In the genomic region with DNA sequence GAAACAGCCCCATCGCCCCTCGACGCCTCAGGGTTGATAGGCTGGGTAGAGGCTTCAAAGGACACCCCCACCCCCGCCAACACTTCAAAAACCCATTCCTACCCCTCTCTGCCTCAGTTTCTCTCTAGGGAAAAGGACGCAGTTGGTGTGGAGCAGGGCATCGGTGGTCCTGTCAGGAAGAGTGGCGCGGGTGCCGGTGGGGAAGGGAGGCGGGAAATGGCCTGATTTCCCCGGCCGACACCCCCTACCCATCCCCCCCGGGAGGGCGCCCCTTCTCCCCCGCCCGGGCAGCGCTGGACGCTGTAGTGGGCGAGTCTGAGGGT, we compare ENCODE assay signal across 8 cellular contexts. TPM values are rescaled to one million over a fixed set of nuclear protein-coding genes. Genes with fewer than 3 reads are reported as not detected.
A peak's percentile ranks its signal among the peaks of the same experiment; 100 is the strongest.
DNase-seq lines count a peak whose midpoint lies in the region; ATAC-seq and TF ChIP-seq lines count a peak whose summit lies in the region.

No MANE protein-coding gene starts in this region.

- H2AFZ ChIP-seq in OCI-LY3 (ENCODE audit: low read depth, low read length): peak overlapping the region; percentile 48

- peak overlapping the region; percentile 53 for H3K27ac ChIP-seq in OCI-LY3 (ENCODE audit: low read length)
- H3K27ac ChIP-seq in esophagus (ENCODE audit: low read depth in 2 of 2, low read length in 1 of 2): peak overlapping the region; percentile 80 to 84
- H3K27ac ChIP-seq in rectal smooth muscle tissue (ENCODE audit: low read depth, low read length): peak overlapping the region; percentile 98

- no peaks in the 10 kb centered on the region for H3K79me2 ChIP-seq in OCI-LY3 (ENCODE audit: low read length)

- peak overlapping the region; percentile 81 for H3K4me3 ChIP-seq in OCI-LY3 (ENCODE audit: low read length)
- H3K4me3 ChIP-seq in esophagus (ENCODE audit: low read depth in 1 of 2, low read length in 2 of 2): peak overlapping the region; percentile 56 to 63
- H3K4me3 ChIP-seq in rectal smooth muscle tissue (ENCODE audit: low read length): peak overlapping the region; percentile 92

- H3K9me3 ChIP-seq in OCI-LY3 (ENCODE audit: insufficient read depth, low read length) (no peaks in the 10 kb centered on the region), esophagus (ENCODE audit: control insufficient read depth in 2 of 2, insufficient read depth in 1 of 2, low read depth in 1 of 2, low read length in 1 of 2) (peaks cover 0 to 2% of the 10 kb centered on the region in 2 donors)

- no peaks in the 10 kb centered on the region for H4K20me1 ChIP-seq in OCI-LY3 (ENCODE audit: insufficient read depth, low read length)

- no peak for ATAC-seq in HG03280 (IDR thresholded peaks at IDR 0.05; ENCODE audit: unreplicated experiment)

- H3K9ac ChIP-seq in OCI-LY3 (ENCODE audit: low read length) (peak overlapping the region; percentile 90), rectal smooth muscle tissue (ENCODE audit: low read length) (no peak overlapping the region)

- peaks cover 12% of the 10 kb centered on the region for H3K4me1 ChIP-seq in OCI-LY3 (ENCODE audit: low read length)
- H3K4me1 ChIP-seq in esophagus (ENCODE audit: control insufficient read depth in 2 of 2, insufficient read depth in 2 of 2, low read length in 1 of 2): peaks cover 0 to 5% of the 10 kb centered on the region in 2 donors
- no peaks in the 10 kb centered on the region for H3K4me1 ChIP-seq in rectal smooth muscle tissue (ENCODE audit: control insufficient read depth, insufficient read depth, low read length)

- peak; percentile 47 for DNase-seq in NCI-H2171 treated with DMSO at 0.1 percent for 48 hours (lab: John Stamatoyannopoulos, UW)
- no peak for DNase-seq in NCI-H2171 (lab: John Stamatoyannopoulos, UW)
- no peak for DNase-seq in NCI-H345 (lab: John Stamatoyannopoulos, UW)
- DNase-seq in T1000 (lab: John Stamatoyannopoulos, UW): no peak

- no peak for TF ChIP-seq CTCF in OCI-LY3 (IDR thresholded peaks at IDR 0.05; ENCODE audit: low read depth, low read length)

- peak overlapping the region; percentile 95 for H3K4me2 ChIP-seq in OCI-LY3 (ENCODE audit: low read length)

- peaks cover 7% of the 10 kb centered on the region for H3K36me3 ChIP-seq in OCI-LY3 (replicated peaks; ENCODE audit: low read depth, low read length)
- no peaks in the 10 kb centered on the region for H3K36me3 ChIP-seq in esophagus (ENCODE audit: control insufficient read depth in 2 of 2, insufficient read depth in 2 of 2, low read length in 1 of 2)
- H3K36me3 ChIP-seq in rectal smooth muscle tissue (ENCODE audit: control insufficient read depth, insufficient read depth, low read length): no peaks in the 10 kb centered on the region

- no peaks in the 10 kb centered on the region for H3K27me3 ChIP-seq in OCI-LY3 (ENCODE audit: low read depth, low read length)
- no peaks in the 10 kb centered on the region for H3K27me3 ChIP-seq in esophagus (ENCODE audit: control insufficient read depth in 1 of 2, insufficient read depth in 2 of 2, low read length in 2 of 2)
- no peaks in the 10 kb centered on the region for H3K27me3 ChIP-seq in rectal smooth muscle tissue (ENCODE audit: control insufficient read depth, insufficient read depth, low read length)

- WGBS in esophagus, 2 donors: 0 to 3% methylated on average over 17 to 18 of the region's 19 CpGs

RNA-seq across cellular contexts. Expression of a gene that starts 0.4 kb away (rescaled TPM):
- polyA plus RNA-seq in esophagus: 1 to 10 TPM; 6.0 to 6.1 TPM

RNA-seq across cellular contexts. Expression of a gene that starts 21.9 kb away (rescaled TPM):
- 1 to 10 TPM; 2.2 to 2.4 TPM for polyA plus RNA-seq in esophagus

RNA-seq across cellular contexts. Expression of a gene that starts 33.3 kb away (rescaled TPM):
- 10 to 100 TPM in 1 of 2 donors, 1 to 10 TPM in 1; 7.6 to 21.1 TPM for polyA plus RNA-seq in esophagus

RNA-seq across cellular contexts. Expression of a gene that starts 49.9 kb away (rescaled TPM):
- 1 to 10 TPM; 5.7 to 6.2 TPM for polyA plus RNA-seq in esophagus

RNA-seq across cellular contexts. Expression of a gene that starts 56.7 kb away (rescaled TPM):
- 1 to 10 TPM; 1.9 TPM for polyA plus RNA-seq in esophagus
